1 cellular context compared by ENCODE assay signal in the genomic region with DNA sequence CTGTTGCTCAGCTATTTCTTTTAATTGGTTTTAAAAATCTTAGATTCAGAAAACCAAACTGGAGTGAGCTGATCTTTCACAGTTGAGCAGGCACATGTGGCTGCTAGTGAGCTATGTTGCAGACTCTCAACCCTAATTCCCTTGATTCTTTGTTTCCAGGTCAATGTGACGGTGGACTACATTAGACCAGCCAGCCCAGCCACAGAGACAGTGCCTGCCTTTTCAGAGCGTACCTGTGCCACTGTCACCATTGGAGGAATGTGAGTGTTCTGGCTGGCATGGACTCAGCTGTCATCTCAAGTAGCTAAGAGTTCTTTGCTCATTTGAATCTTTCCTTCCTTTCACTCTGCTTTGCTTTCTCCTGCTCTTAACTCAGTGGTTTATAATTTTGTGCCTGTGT.
TF ChIP-seq lines count a peak whose summit lies in the region.

No MANE protein-coding gene starts in this region.

TF ChIP-seq in K562, 482 proteins besides CTCF, POLR2A, EP300 and RAD21 (continued from another document):
- TF ChIP-seq, protein P1, sequence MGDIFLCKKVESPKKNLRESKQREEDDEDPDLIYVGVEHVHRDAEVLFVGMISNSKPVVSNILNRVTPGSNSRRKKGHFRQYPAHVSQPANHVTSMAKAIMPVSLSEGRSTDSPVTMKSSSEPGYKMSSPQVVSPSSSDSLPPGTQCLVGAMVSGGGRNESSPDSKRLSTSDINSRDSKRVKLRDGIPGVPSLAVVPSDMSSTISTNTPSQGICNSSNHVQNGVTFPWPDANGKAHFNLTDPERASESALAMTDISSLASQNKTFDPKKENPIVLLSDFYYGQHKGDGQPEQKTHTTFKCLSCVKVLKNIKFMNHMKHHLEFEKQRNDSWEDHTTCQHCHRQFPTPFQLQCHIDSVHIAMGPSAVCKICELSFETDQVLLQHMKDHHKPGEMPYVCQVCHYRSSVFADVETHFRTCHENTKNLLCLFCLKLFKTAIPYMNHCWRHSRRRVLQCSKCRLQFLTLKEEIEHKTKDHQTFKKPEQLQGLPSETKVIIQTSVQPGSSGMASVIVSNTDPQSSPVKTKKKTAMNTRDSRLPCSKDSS (IDR thresholded peaks at IDR 0.05; ENCODE audit: low read depth, partially characterized antibody), result no peak
- no peak for TF ChIP-seq KAT2B (IDR thresholded peaks at IDR 0.05; ENCODE audit: low read depth, low read length)
- TF ChIP-seq NUFIP1 (IDR thresholded peaks at IDR 0.05; ENCODE audit: partially characterized antibody), result no peak
- no peak for TF ChIP-seq PCBP1 (IDR thresholded peaks at IDR 0.05; ENCODE audit: low read depth, low read length, poor library complexity, severe bottlenecking)
- no peak for TF ChIP-seq ATF7 (IDR thresholded peaks at IDR 0.05)
- TF ChIP-seq ZNF354B (CRISPR knock-in tag; IDR thresholded peaks at IDR 0.05), result no peak
- TF ChIP-seq, protein P2, sequence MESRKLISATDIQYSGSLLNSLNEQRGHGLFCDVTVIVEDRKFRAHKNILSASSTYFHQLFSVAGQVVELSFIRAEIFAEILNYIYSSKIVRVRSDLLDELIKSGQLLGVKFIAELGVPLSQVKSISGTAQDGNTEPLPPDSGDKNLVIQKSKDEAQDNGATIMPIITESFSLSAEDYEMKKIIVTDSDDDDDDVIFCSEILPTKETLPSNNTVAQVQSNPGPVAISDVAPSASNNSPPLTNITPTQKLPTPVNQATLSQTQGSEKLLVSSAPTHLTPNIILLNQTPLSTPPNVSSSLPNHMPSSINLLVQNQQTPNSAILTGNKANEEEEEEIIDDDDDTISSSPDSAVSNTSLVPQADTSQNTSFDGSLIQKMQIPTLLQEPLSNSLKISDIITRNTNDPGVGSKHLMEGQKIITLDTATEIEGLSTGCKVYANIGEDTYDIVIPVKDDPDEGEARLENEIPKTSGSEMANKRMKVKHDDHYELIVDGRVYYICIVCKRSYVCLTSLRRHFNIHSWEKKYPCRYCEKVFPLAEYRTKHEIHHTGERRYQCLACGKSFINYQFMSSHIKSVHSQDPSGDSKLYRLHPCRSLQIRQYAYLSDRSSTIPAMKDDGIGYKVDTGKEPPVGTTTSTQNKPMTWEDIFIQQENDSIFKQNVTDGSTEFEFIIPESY (CRISPR knock-in tag; IDR thresholded peaks at IDR 0.05), result no peak
